2 cellular contexts compared by ENCODE assay signal in genomic region chr10:34262965-34263364, GRCh38.
TF ChIP-seq lines count a peak whose summit lies in the region.

No MANE protein-coding gene starts in this region.

TF ChIP-seq in HepG2, 621 proteins besides CTCF, POLR2A, EP300 and RAD21:
- TF ChIP-seq ZNF138 (CRISPR knock-in tag; IDR thresholded peaks at IDR 0.05; ENCODE audit: low read depth) (no peak), STAG1 (CRISPR knock-in tag; IDR thresholded peaks at IDR 0.05) (peak; percentile 53)

TF ChIP-seq in H1, 55 proteins besides CTCF, POLR2A, EP300 and RAD21:
- TF ChIP-seq NRF1 (IDR thresholded peaks at IDR 0.05; ENCODE audit: low read depth, low read length) = no peak
- no peak for TF ChIP-seq NANOG (IDR thresholded peaks at IDR 0.05; ENCODE audit: insufficient read depth, low read depth, low read length, poor library complexity, severe bottlenecking)
- no peak for TF ChIP-seq SP4 (IDR thresholded peaks at IDR 0.05; ENCODE audit: low read length)
- no peak for TF ChIP-seq CREB1 (IDR thresholded peaks at IDR 0.05)
- TF ChIP-seq TEAD4 (IDR thresholded peaks at IDR 0.05; ENCODE audit: low read depth, low read length) = no peak
- TF ChIP-seq, protein P1, sequence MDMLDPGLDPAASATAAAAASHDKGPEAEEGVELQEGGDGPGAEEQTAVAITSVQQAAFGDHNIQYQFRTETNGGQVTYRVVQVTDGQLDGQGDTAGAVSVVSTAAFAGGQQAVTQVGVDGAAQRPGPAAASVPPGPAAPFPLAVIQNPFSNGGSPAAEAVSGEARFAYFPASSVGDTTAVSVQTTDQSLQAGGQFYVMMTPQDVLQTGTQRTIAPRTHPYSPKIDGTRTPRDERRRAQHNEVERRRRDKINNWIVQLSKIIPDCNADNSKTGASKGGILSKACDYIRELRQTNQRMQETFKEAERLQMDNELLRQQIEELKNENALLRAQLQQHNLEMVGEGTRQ (IDR thresholded peaks at IDR 0.05; ENCODE audit: low read length) = no peak
- no peak for TF ChIP-seq GTF2F1 (IDR thresholded peaks at IDR 0.05; ENCODE audit: borderline replicate concordance, low read depth, low read length)
- no peak for TF ChIP-seq TBP (IDR thresholded peaks at IDR 0.05; ENCODE audit: low read depth, low read length)
- no peak for TF ChIP-seq RXRA (IDR thresholded peaks at IDR 0.05; ENCODE audit: insufficient read depth, low read depth, low read length)
- no peak for TF ChIP-seq FOSL1 (IDR thresholded peaks at IDR 0.05; ENCODE audit: insufficient read depth, low read depth, low read length)
- TF ChIP-seq SP2 (IDR thresholded peaks at IDR 0.05; ENCODE audit: low read length) = no peak
- TF ChIP-seq EZH2 (IDR thresholded peaks at IDR 0.05; ENCODE audit: low read depth, low read length, severe bottlenecking) = no peak
- TF ChIP-seq CBX8 (IDR thresholded peaks at IDR 0.05; ENCODE audit: borderline replicate concordance, low read depth, low read length) = no peak
- TF ChIP-seq CBX5 (IDR thresholded peaks at IDR 0.05; ENCODE audit: low read depth, low read length) = no peak
- no peak for TF ChIP-seq KDM5A (IDR thresholded peaks at IDR 0.05; ENCODE audit: low read length)
- TF ChIP-seq RFX5 (IDR thresholded peaks at IDR 0.05; ENCODE audit: borderline replicate concordance, low read depth, low read length) = no peak
- TF ChIP-seq ASH2L (IDR thresholded peaks at IDR 0.05; ENCODE audit: low read length) = no peak
